ENCODE assay signal across 2 cellular contexts in genomic region chr16:47705268-47705667, GRCh38.
TF ChIP-seq lines count a peak whose summit lies in the region.

No MANE protein-coding gene starts in this region.

TF ChIP-seq in IMR-90, 13 proteins besides CTCF, POLR2A, EP300 and RAD21:
- TF ChIP-seq ELK1 (IDR thresholded peaks at IDR 0.05; ENCODE audit: borderline replicate concordance, low read depth, low read length) (no peak), NFE2L2 (IDR thresholded peaks at IDR 0.05; ENCODE audit: low read depth, low read length) (no peak), CEBPB (IDR thresholded peaks at IDR 0.05; ENCODE audit: low read depth, low read length) (no peak), RCOR1 (IDR thresholded peaks at IDR 0.05; ENCODE audit: insufficient replicate concordance, low read length) (no peak), SMC3 (IDR thresholded peaks at IDR 0.05; ENCODE audit: low read depth, low read length) (no peak), CHD1 (IDR thresholded peaks at IDR 0.05; ENCODE audit: low read depth, low read length) (no peak), MXI1 (IDR thresholded peaks at IDR 0.05; ENCODE audit: borderline replicate concordance, low read depth, low read length) (no peak), USF2 (IDR thresholded peaks at IDR 0.05; ENCODE audit: low read depth, low read length) (no peak), FOS (IDR thresholded peaks at IDR 0.05; ENCODE audit: low read depth, low read length) (no peak), RFX5 (IDR thresholded peaks at IDR 0.05; ENCODE audit: low read depth, low read length) (no peak), MAFK (IDR thresholded peaks at IDR 0.05; ENCODE audit: low read depth, low read length) (no peak), MAZ (IDR thresholded peaks at IDR 0.05; ENCODE audit: borderline replicate concordance, low read depth, low read length) (no peak), BHLHE40 (IDR thresholded peaks at IDR 0.05; ENCODE audit: low read depth, low read length) (no peak)
TF ChIP-seq in IMR-90: peak in this region for 0.

TF ChIP-seq in K562, 482 proteins besides CTCF, POLR2A, EP300 and RAD21:
- TF ChIP-seq ESRRA (IDR thresholded peaks at IDR 0.05; ENCODE audit: borderline replicate concordance, low read depth) (no peak), NFYB (IDR thresholded peaks at IDR 0.05; ENCODE audit: extremely low read depth, insufficient read length) (no peak), NEUROD1 (IDR thresholded peaks at IDR 0.05; ENCODE audit: borderline replicate concordance, low read depth, low read length, partially characterized antibody) (no peak), ZKSCAN8 (CRISPR knock-in tag; IDR thresholded peaks at IDR 0.05) (no peak), NFRKB (IDR thresholded peaks at IDR 0.05; ENCODE audit: low read depth) (no peak), ELF2 (CRISPR knock-in tag; IDR thresholded peaks at IDR 0.05) (no peak), ZFPM2 (CRISPR knock-in tag; IDR thresholded peaks at IDR 0.05) (no peak)
TF ChIP-seq in K562: peak in this region for 0.
